ENCODE assay signal across 21 cellular contexts in genomic region chr21:44375686-44376320, GRCh38. TPM values are rescaled to one million over a fixed set of nuclear protein-coding genes. Genes with fewer than 3 reads are reported as not detected.
DNase-seq lines count a peak whose midpoint lies in the region; FAIRE-seq and TF ChIP-seq lines count a peak whose summit lies in the region.
"Had no signal": no experiment of that assay in that cellular context is flagged by ENCODE, and none has a peak within 500 bp of the region (broad histone marks: within the 10 kb centered on the region; RNA-seq: fewer than 3 reads in every experiment).

No MANE protein-coding gene starts in this region.

- POLR2A ChIA-PET in H1 (lab: Charles Lee; ENCODE audit: partially characterized antibody): interaction anchor here (0.6 kb wide), 1 partner anchor 332 kb away, joined by 3 read pairs; no protein-coding TSS in a partner anchor

- H3K27ac ChIP-seq in BLaER1 treated with 17β-estradiol and CSF1 and Interleukin-3, amounts not matched to agents 10 nM and 100 nM: peak overlapping the region; percentile 66 to 90 (median 83)
- peak overlapping the region; percentile 86 for H3K27ac ChIP-seq in HL-60 (replicated peaks)
- no peak overlapping the region for H3K27ac ChIP-seq in H1 (ENCODE audit: low read depth, low read length)
- H3K27ac ChIP-seq: transverse colon, VCaP had no signal

- intact Hi-C loops in posterior vena cava (cut with DNase I): no loop called here

- H2AK5ac ChIP-seq in H1 (ENCODE audit: low read depth, low read length): 0 out of 2 replicates have a peak overlapping the region, but pooled peaks have one; percentile 70

- H2BK15ac ChIP-seq in H1 (ENCODE audit: low read length): 0 out of 2 replicates have a peak overlapping the region, but pooled peaks have one; percentile 18

- TF ChIP-seq EP300 in H1 (IDR thresholded peaks at IDR 0.05; ENCODE audit: borderline replicate concordance in 1 of 2, low read depth in 2 of 2, low read length in 2 of 2): no peak

- H3K23me2 ChIP-seq in H1 (ENCODE audit: low read depth, low read length): no peaks in the 10 kb centered on the region

- H4K20me1 ChIP-seq in BLaER1 treated with 17β-estradiol and CSF1 and Interleukin-3, amounts not matched to agents 10 nM and 100 nM: peaks cover 0 to 71% (median 39%) of the 10 kb centered on the region in 11 experiments; a peak in 16 of 22 replicates
- no peaks in the 10 kb centered on the region for H4K20me1 ChIP-seq in H1 (replicated peaks in 1 of 2; ENCODE audit: control insufficient read depth in 1 of 2, insufficient read depth in 2 of 2, low read length in 2 of 2)

- H3K14ac ChIP-seq in H1 (ENCODE audit: insufficient read length): no peak overlapping the region

- no peak overlapping the region for H4K5ac ChIP-seq in H1 (ENCODE audit: insufficient read length, low read depth, low read length)

- H3K9ac ChIP-seq in BLaER1 treated with 17β-estradiol and CSF1 and Interleukin-3, amounts not matched to agents 10 nM and 100 nM: peak overlapping the region; percentile 4 to 76 (median 59); a peak in 19 of 22 replicates
- H3K9ac ChIP-seq in H1 (replicated peaks in 1 of 4; ENCODE audit: extremely low read depth in 1 of 4, low read depth in 3 of 4, low read length in 3 of 4): no peak overlapping the region

- 94% methylated on average over 25 of the region's 25 CpGs; no CpG with 5 or more reads in 1 of the 2 experiments for WGBS in H1 (ENCODE audit: extremely low coverage in 1 of 2, insufficient coverage in 1 of 2, insufficient read length in 1 of 2, insufficient replicate concordance in 2 of 2, low coverage in 1 of 2, low lambda C conversion rate in 2 of 2, missing lambda C conversion rate in 1 of 2), 2 experiments

- no peak overlapping the region for H2BK120ac ChIP-seq in H1 (replicated peaks; ENCODE audit: low read depth, low read length)

- no peak overlapping the region for H2AFZ ChIP-seq in H1 (ENCODE audit: low read length)

- H3K9me3 ChIP-seq in BLaER1 treated with 17β-estradiol and CSF1 and Interleukin-3, amounts not matched to agents 10 nM and 100 nM (replicated peaks in 1 of 11): peaks cover 19 to 75% (median 33%) of the 10 kb centered on the region in 11 experiments
- peaks cover 6 to 14% of the 10 kb centered on the region in 2 experiments; a peak in 3 of 4 replicates for H3K9me3 ChIP-seq in H1 (ENCODE audit: insufficient read depth in 2 of 2, low read depth in 1 of 2, low read length in 1 of 2)
- H3K9me3 ChIP-seq: adrenal gland, transverse colon had no signal

- no peak overlapping the region for H4K91ac ChIP-seq in H1 (replicated peaks; ENCODE audit: insufficient read length, low read length)

- CTCF ChIA-PET in H1 (lab: Charles Lee; ENCODE audit: partially characterized antibody): interaction anchor here (1.2 to 2.8 kb wide), 8 partner anchors 7 to 104 kb away, joined by 3 to 15 read pairs (median 4); no protein-coding TSS in a partner anchor

- H2BK20ac ChIP-seq in H1 (ENCODE audit: low read length): no peak overlapping the region

- TF ChIP-seq RAD21 in H1 (IDR thresholded peaks at IDR 0.05 in 1 of 2, conservative IDR thresholded peaks at IDR 0.05 in 1 of 2; ENCODE audit: low read depth in 2 of 2, low read length in 2 of 2): no peak

- no peak for DNase-seq in HL-60 (ENCODE audit: low read depth in 1 of 2, low spot score in 1 of 2)
- DNase-seq in H1 (ENCODE audit: low read depth in 1 of 2, low spot score in 2 of 2): no peak
- peak; percentile 73 for DNase-seq in posterior vena cava (ENCODE audit: low spot score)
- no peak for DNase-seq in globus pallidus (ENCODE audit: low spot score)
- no peak for DNase-seq in NCI-H1092 (lab: John Stamatoyannopoulos, UW)
- no peak for DNase-seq in amygdala (lab: John Stamatoyannopoulos, UW)
- DNase-seq in NCI-H2196 (lab: John Stamatoyannopoulos, UW; ENCODE audit: unreplicated experiment): no peak
- DNase-seq: activated CD4-positive, alpha-beta T cell treated with anti-CD3 and anti-CD28 coated beads, Interleukin-2, amount 50 U/mL, for 48 hours; activated T-cell treated with anti-CD3 and anti-CD28 coated beads, Interleukin-2, amount 50 U/mL, for 48 hours; HFFc6; NCI-H1105; NCI-H510A treated with DMSO at 0.1 percent for 48 hours; nephron progenitor cell; stimulated activated naive CD4-positive, alpha-beta T cell had no signal

- no peak overlapping the region for H3K18ac ChIP-seq in H1 (ENCODE audit: extremely low read depth, low read length)

- H2BK5ac ChIP-seq in H1 (ENCODE audit: low read depth, low read length): no peak overlapping the region

- peaks cover 83 to 100% (median 97%) of the 10 kb centered on the region in 11 experiments for H3K36me3 ChIP-seq in BLaER1 treated with 17β-estradiol and CSF1 and Interleukin-3, amounts not matched to agents 10 nM and 100 nM
- H3K36me3 ChIP-seq in H1 (ENCODE audit: control insufficient read depth in 2 of 4, insufficient read depth in 4 of 4, low read length in 3 of 4): no peaks in the 10 kb centered on the region
- H3K36me3 ChIP-seq: adrenal gland, transverse colon had no signal

- no peak overlapping the region for H3K4ac ChIP-seq in H1 (replicated peaks; ENCODE audit: insufficient read length, low read depth, low read length)

- no peak overlapping the region for H3K23ac ChIP-seq in H1 (ENCODE audit: insufficient read length)

- peaks cover 47 to 68% (median 62%) of the 10 kb centered on the region in 10 experiments for H3K4me1 ChIP-seq in BLaER1 treated with 17β-estradiol and CSF1 and Interleukin-3, amounts not matched to agents 10 nM and 100 nM
- H3K4me1 ChIP-seq in H1 (replicated peaks in 1 of 4; ENCODE audit: control insufficient read depth in 3 of 4, insufficient read depth in 4 of 4, low read length in 3 of 4): peaks cover 0 to 9% (median 2%) of the 10 kb centered on the region in 4 experiments; a peak in 2 of 7 replicates
- H3K4me1 ChIP-seq: transverse colon had no signal

- FAIRE-seq in H1 (lab: Jason Lieb, UNC): no peak
- FAIRE-seq: HTR-8/SVneo, islet of Langerhans had no signal

- H3K56ac ChIP-seq in H1 (replicated peaks; ENCODE audit: insufficient read length, low read depth, low read length): no peak overlapping the region

- H3K79me2 ChIP-seq in H1 (ENCODE audit: control insufficient read depth in 1 of 2, insufficient read depth in 2 of 2, low read length in 2 of 2): no peaks in the 10 kb centered on the region

- H3K4me2 ChIP-seq in BLaER1 treated with 17β-estradiol and CSF1 and Interleukin-3, amounts not matched to agents 10 nM and 100 nM: peak overlapping the region; percentile 79 to 99 (median 85)
- no peak overlapping the region for H3K4me2 ChIP-seq in H1 (ENCODE audit: insufficient read depth in 1 of 2, low read depth in 2 of 2, low read length in 2 of 2)

- no peaks in the 10 kb centered on the region for H3K79me1 ChIP-seq in H1 (ENCODE audit: low read depth, low read length)

- TF ChIP-seq CTCF in HL-60 (IDR thresholded peaks at IDR 0.05; ENCODE audit: insufficient read depth, low read length) (no peak), H1 (IDR thresholded peaks at IDR 0.05; ENCODE audit: control extremely low read depth in 1 of 3, insufficient read depth in 1 of 3, low read depth in 1 of 3, low read length in 3 of 3) (no peak)

- H3K27me3 ChIP-seq in BLaER1 treated with 17β-estradiol and CSF1 and Interleukin-3, amounts not matched to agents 10 nM and 100 nM: no peaks in the 10 kb centered on the region
- H3K27me3 ChIP-seq in HL-60 (ENCODE audit: insufficient read depth, poor library complexity, severe bottlenecking) (no peaks in the 10 kb centered on the region), H1 (replicated peaks in 1 of 4; ENCODE audit: control insufficient read depth in 3 of 4, extremely low read depth in 1 of 4, insufficient read depth in 3 of 4, low read length in 3 of 4) (peaks cover 0 to 2% (median under 1%) of the 10 kb centered on the region in 4 experiments; a peak in 4 of 7 replicates)
- H3K27me3 ChIP-seq: adrenal gland had no signal

- peak overlapping the region in 7 of 10 experiments; percentile 3 to 46 (median 23); a peak in 8 of 20 replicates for H3K4me3 ChIP-seq in BLaER1 treated with 17β-estradiol and CSF1 and Interleukin-3, amounts not matched to agents 10 nM and 100 nM
- H3K4me3 ChIP-seq in HL-60 (replicated peaks; ENCODE audit: insufficient read depth, low read length): no peak overlapping the region
- H3K4me3 ChIP-seq in H1 (ENCODE audit: extremely low read depth in 1 of 4, insufficient read depth in 2 of 4, low read depth in 3 of 4, low read length in 4 of 4): no peak overlapping the region
- H3K4me3 ChIP-seq: adrenal gland, transverse colon had no signal

- no peak for TF ChIP-seq POLR2A in H1 (IDR thresholded peaks at IDR 0.05; ENCODE audit: control extremely low read depth in 1 of 2, low read depth in 2 of 2, low read length in 2 of 2)

- no peak overlapping the region for H2BK12ac ChIP-seq in H1 (ENCODE audit: low read depth, low read length)

- no peak overlapping the region for H4K8ac ChIP-seq in H1 (ENCODE audit: extremely low read depth, insufficient read depth, low read length)

RNA-seq across cellular contexts. Expression of gene TRPM2, which starts 22.4 kb away (rescaled TPM):
- 0.28 and 0.36 TPM in 2 replicates for total RNA-seq in H1 (2021; fragmentation: NEBNext Ultra II Directional; extraction: Animal tissue kit (Norgen Biotek cat#: 25700))
- 0.17 and 0.27 TPM in 2 replicates for polyA plus RNA-seq in H1 (2011; rRNA removed)
- 0.27 TPM for polyA plus RNA-seq in H1 (2011; cell fraction: cytosol; rRNA removed)
- polyA plus RNA-seq in H1 (2011; cell fraction: nucleus; rRNA removed): 0.64 TPM
- 0.13 to 0.59 TPM (median 0.25 TPM) in 4 replicates for polyA plus RNA-seq in H1 (2012, experiment 1 of 2)
- polyA plus RNA-seq in H1 (2012, experiment 2 of 2): 0.10 TPM
- 0.30 TPM for polyA plus RNA-seq in H1 (2013, experiment 1 of 2)
- polyA plus RNA-seq in H1 (2013, experiment 2 of 2): 0.15 TPM
- 0.17 and 0.22 TPM in 2 replicates for polyA minus RNA-seq in H1 (2011; rRNA and poly(A)+ RNA removed)
- polyA minus RNA-seq in H1 (2011; cell fraction: cytosol; rRNA and poly(A)+ RNA removed): 1.5 TPM
- 1.2 TPM for polyA minus RNA-seq in H1 (2011; cell fraction: nucleus; rRNA and poly(A)+ RNA removed)
- total RNA-seq in posterior vena cava: 10 to 100 TPM in 1 of 2 donors, 1 to 10 TPM in 1; 7.7 to 11.3 TPM
- total RNA-seq: LHCN-M2 had no signal

RNA-seq across cellular contexts. Expression of gene CFAP410, which starts 36.6 kb away (rescaled TPM):
- 10.6 and 11.6 TPM in 2 replicates for total RNA-seq in H1 (2021; fragmentation: NEBNext Ultra II Directional; extraction: Animal tissue kit (Norgen Biotek cat#: 25700))
- polyA plus RNA-seq in H1 (2011; rRNA removed): 12.0 and 20.5 TPM in 2 replicates
- polyA plus RNA-seq in H1 (2011; cell fraction: cytosol; rRNA removed): 14.8 TPM
- polyA plus RNA-seq in H1 (2011; cell fraction: nucleus; rRNA removed): 59.6 TPM
- 6.5 to 11.7 TPM (median 11.0 TPM) in 4 replicates for polyA plus RNA-seq in H1 (2012, experiment 1 of 2)
- 5.2 TPM for polyA plus RNA-seq in H1 (2012, experiment 2 of 2)
- 9.3 TPM for polyA plus RNA-seq in H1 (2013, experiment 1 of 2)
- polyA plus RNA-seq in H1 (2013, experiment 2 of 2): 7.4 TPM
- 2.4 and 2.6 TPM in 2 replicates for polyA minus RNA-seq in H1 (2011; rRNA and poly(A)+ RNA removed)
- 4.1 TPM for polyA minus RNA-seq in H1 (2011; cell fraction: cytosol; rRNA and poly(A)+ RNA removed)
- polyA minus RNA-seq in H1 (2011; cell fraction: nucleus; rRNA and poly(A)+ RNA removed): 7.8 TPM
- total RNA-seq in posterior vena cava: 10 to 100 TPM; 18.1 to 18.8 TPM

Comparison
In these comparisons a context has a peak if more than half of its experiments do, and no peak if none do; other contexts are left out.
1. H3K4me2 ChIP-seq: peak in BLaER1 treated with 17β-estradiol and CSF1 and Interleukin-3, amounts not matched to agents 10 nM and 100 nM (11 of 11); none in H1 (0 of 2).
2. H3K4me3 ChIP-seq: peak in BLaER1 treated with 17β-estradiol and CSF1 and Interleukin-3, amounts not matched to agents 10 nM and 100 nM (7 of 10); none in HL-60 (single experiment) and H1 (0 of 4).
3. H3K9ac ChIP-seq: peak in BLaER1 treated with 17β-estradiol and CSF1 and Interleukin-3, amounts not matched to agents 10 nM and 100 nM (11 of 11); none in H1 (0 of 4).